ENCODE assay signal across 13 cellular contexts in genomic region chr2:66700181-66700686, GRCh38.
A peak's percentile ranks its signal among the peaks of the same experiment; 100 is the strongest.
DNase-seq lines count a peak whose midpoint lies in the region; ATAC-seq, FAIRE-seq and TF ChIP-seq lines count a peak whose summit lies in the region.
"Had no signal": no experiment of that assay in that cellular context is flagged by ENCODE, and none has a peak within 500 bp of the region (broad histone marks: within the 10 kb centered on the region; RNA-seq: fewer than 3 reads in every experiment).

No MANE protein-coding gene starts in this region.

- H3K4me1 ChIP-seq in H1 (replicated peaks in 1 of 4; ENCODE audit: control insufficient read depth in 3 of 4, insufficient read depth in 4 of 4, low read length in 3 of 4) (peaks cover 3 to 11% (median 6%) of the 10 kb centered on the region in 4 experiments; a peak in 6 of 7 replicates), muscle layer of duodenum (ENCODE audit: control insufficient read depth in 1 of 2, insufficient read depth in 2 of 2, low read length in 2 of 2) (peaks cover 0 to 14% of the 10 kb centered on the region in 2 donors)

- H2AK5ac ChIP-seq in H1 (ENCODE audit: low read depth, low read length), result no peak overlapping the region

- POLR2A ChIA-PET in H1 (lab: Charles Lee; ENCODE audit: partially characterized antibody), result no interaction called here

- no peak overlapping the region for H2BK120ac ChIP-seq in H1 (replicated peaks; ENCODE audit: low read depth, low read length)

- TF ChIP-seq RAD21 in H1 (IDR thresholded peaks at IDR 0.05 in 1 of 2, conservative IDR thresholded peaks at IDR 0.05 in 1 of 2; ENCODE audit: low read depth in 2 of 2, low read length in 2 of 2), result no peak

- no peak for ATAC-seq in GM21786 (IDR thresholded peaks at IDR 0.05; ENCODE audit: unreplicated experiment)
- ATAC-seq: activated CD4-positive, alpha-beta T cell treated with anti-CD3 and anti-CD28 coated beads for 36 hours had no signal

- H3K9me3 ChIP-seq in H1 (ENCODE audit: insufficient read depth in 2 of 2, low read depth in 1 of 2, low read length in 1 of 2), result no peaks in the 10 kb centered on the region
- H3K9me3 ChIP-seq in muscle layer of duodenum (ENCODE audit: control insufficient read depth in 1 of 2, low read length in 2 of 2), result no peaks in the 10 kb centered on the region
- H3K9me3 ChIP-seq in WERI-Rb-1 (ENCODE audit: severe bottlenecking), result no peaks in the 10 kb centered on the region

- CTCF ChIA-PET in H1 (lab: Charles Lee; ENCODE audit: partially characterized antibody), result interaction anchor here (0.6 to 1.3 kb wide), 3 partner anchors 9 to 507 kb away, joined by 3 read pairs; no protein-coding TSS in a partner anchor

- H3K79me1 ChIP-seq in H1 (ENCODE audit: low read depth, low read length), result no peaks in the 10 kb centered on the region

- FAIRE-seq in H1 (lab: Jason Lieb, UNC), result peak; percentile 81

- H2AFZ ChIP-seq in H1 (ENCODE audit: low read length), result no peak overlapping the region

- H3K4me3 ChIP-seq in H1 (ENCODE audit: extremely low read depth in 1 of 4, insufficient read depth in 2 of 4, low read depth in 3 of 4, low read length in 4 of 4) (peak overlapping the region in 1 of 4 experiments; percentile 4; a peak in 1 of 8 replicates), muscle layer of duodenum (ENCODE audit: low read depth in 1 of 2, low read length in 2 of 2) (no peak overlapping the region), WERI-Rb-1 (ENCODE audit: low read depth, low read length) (no peak overlapping the region)

- no peak overlapping the region for H3K14ac ChIP-seq in H1 (ENCODE audit: insufficient read length)

- no peaks in the 10 kb centered on the region for H3K79me2 ChIP-seq in H1 (ENCODE audit: control insufficient read depth in 1 of 2, insufficient read depth in 2 of 2, low read length in 2 of 2)

- WGBS in H1 (ENCODE audit: extremely low coverage in 1 of 2, insufficient coverage in 1 of 2, insufficient read length in 1 of 2, insufficient replicate concordance in 2 of 2, low coverage in 1 of 2, low lambda C conversion rate in 2 of 2, missing lambda C conversion rate in 1 of 2), 2 experiments, result 50% methylated on average over 4 of the region's 4 CpGs; no CpG with 5 or more reads in 1 of the 2 experiments

- H2BK5ac ChIP-seq in H1 (ENCODE audit: low read depth, low read length), result no peak overlapping the region

- no peaks in the 10 kb centered on the region for H3K27me3 ChIP-seq in H1 (replicated peaks in 1 of 4; ENCODE audit: control insufficient read depth in 3 of 4, extremely low read depth in 1 of 4, insufficient read depth in 3 of 4, low read length in 3 of 4)
- H3K27me3 ChIP-seq in muscle layer of duodenum (ENCODE audit: low read depth, low read length), result no peaks in the 10 kb centered on the region
- H3K27me3 ChIP-seq in WERI-Rb-1 (ENCODE audit: insufficient read depth, low read depth, severe bottlenecking), result no peaks in the 10 kb centered on the region

- H3K9ac ChIP-seq in H1 (replicated peaks in 1 of 4; ENCODE audit: extremely low read depth in 1 of 4, low read depth in 3 of 4, low read length in 3 of 4), result no peak overlapping the region

- no peak for TF ChIP-seq CTCF in 22Rv1 (IDR thresholded peaks at IDR 0.05)
- no peak for TF ChIP-seq CTCF in H1 (IDR thresholded peaks at IDR 0.05; ENCODE audit: control extremely low read depth in 1 of 3, insufficient read depth in 1 of 3, low read depth in 1 of 3, low read length in 3 of 3)
- no peak for TF ChIP-seq CTCF in WERI-Rb-1 (IDR thresholded peaks at IDR 0.05; ENCODE audit: low read depth, low read length)

- H2BK20ac ChIP-seq in H1 (ENCODE audit: low read length), result no peak overlapping the region

- no peak overlapping the region for H4K5ac ChIP-seq in H1 (ENCODE audit: insufficient read length, low read depth, low read length)

- no peak for TF ChIP-seq POLR2A in H1 (IDR thresholded peaks at IDR 0.05; ENCODE audit: control extremely low read depth in 1 of 2, low read depth in 2 of 2, low read length in 2 of 2)

- H3K4me2 ChIP-seq in H1 (ENCODE audit: insufficient read depth in 1 of 2, low read depth in 2 of 2, low read length in 2 of 2), result peak overlapping the region; percentile 2 to 43; a peak in 2 of 4 replicates

- no peak overlapping the region for H3K4ac ChIP-seq in H1 (replicated peaks; ENCODE audit: insufficient read length, low read depth, low read length)

- H2BK15ac ChIP-seq in H1 (ENCODE audit: low read length), result no peak overlapping the region

- no peak overlapping the region for H2BK12ac ChIP-seq in H1 (ENCODE audit: low read depth, low read length)

- H3K23me2 ChIP-seq in H1 (ENCODE audit: low read depth, low read length), result no peaks in the 10 kb centered on the region

- H4K91ac ChIP-seq in H1 (replicated peaks; ENCODE audit: insufficient read length, low read length), result no peak overlapping the region

- H4K20me1 ChIP-seq in H1 (replicated peaks in 1 of 2; ENCODE audit: control insufficient read depth in 1 of 2, insufficient read depth in 2 of 2, low read length in 2 of 2), result no peaks in the 10 kb centered on the region

- no peak overlapping the region for H3K18ac ChIP-seq in H1 (ENCODE audit: extremely low read depth, low read length)

- no peak overlapping the region for H4K8ac ChIP-seq in H1 (ENCODE audit: extremely low read depth, insufficient read depth, low read length)

- H3K56ac ChIP-seq in H1 (replicated peaks; ENCODE audit: insufficient read length, low read depth, low read length), result no peak overlapping the region

- H3K27ac ChIP-seq in 22Rv1, result peak overlapping the region; percentile 36; the same call in 1 of the 2 replicates
- H3K27ac ChIP-seq in H1 (ENCODE audit: low read depth, low read length), result no peak overlapping the region
- peak overlapping the region; percentile 32 for H3K27ac ChIP-seq in muscle layer of duodenum (ENCODE audit: low read length)
- H3K27ac ChIP-seq in WERI-Rb-1, result no peak overlapping the region

- TF ChIP-seq EP300 in H1 (IDR thresholded peaks at IDR 0.05; ENCODE audit: borderline replicate concordance in 1 of 2, low read depth in 2 of 2, low read length in 2 of 2), result no peak

- no peaks in the 10 kb centered on the region for H3K36me3 ChIP-seq in H1 (ENCODE audit: control insufficient read depth in 2 of 4, insufficient read depth in 4 of 4, low read length in 3 of 4)
- no peaks in the 10 kb centered on the region for H3K36me3 ChIP-seq in muscle layer of duodenum (ENCODE audit: control insufficient read depth in 1 of 2, insufficient read depth in 2 of 2, low read length in 2 of 2)
- no peaks in the 10 kb centered on the region for H3K36me3 ChIP-seq in WERI-Rb-1

- peak; percentile 3 for DNase-seq in LoVo (ENCODE audit: low spot score)
- no peak for DNase-seq in H1 (ENCODE audit: low read depth in 1 of 2, low spot score in 2 of 2)
- no peak for DNase-seq in NCI-H1436 treated with DMSO at 0.1 percent for 48 hours (lab: John Stamatoyannopoulos, UW)
- no peak for DNase-seq in stimulated activated naive CD4-positive, alpha-beta T cell treated with Interleukin-2 at 50 U/mL for 16 hours (lab: John Stamatoyannopoulos, UW)
- no peak for DNase-seq in WERI-Rb-1
- DNase-seq: activated CD4-positive, alpha-beta T cell treated with anti-CD3 and anti-CD28 coated beads for 36 hours; MV-4-11; naive B cell; NK-92 treated with Interleukin-12 subunit alpha and Interleukin-12 subunit beta, amount 100 ng/mL, for 24 hours; stimulated activated CD4-positive, alpha-beta T cell treated with anti-CD3 and anti-CD28 coated beads, Interleukin-12 subunit alpha, Interleukin-12 subunit beta, amount 100 ng/mL, for 4 hours had no signal

- no peak overlapping the region for H3K23ac ChIP-seq in H1 (ENCODE audit: insufficient read length)

TF ChIP-seq in H1, 55 proteins besides CTCF, POLR2A, EP300 and RAD21:
- 0 out of 2 replicates have a peak, but pooled peaks have one; percentile 8 for TF ChIP-seq SP1 (IDR thresholded peaks at IDR 0.05; ENCODE audit: low read depth, low read length)
- no peak for TF ChIP-seq JUN (IDR thresholded peaks at IDR 0.05; ENCODE audit: low read depth, low read length)
- no peak for TF ChIP-seq E2F6 (IDR thresholded peaks at IDR 0.05)
- TF ChIP-seq KDM5A (IDR thresholded peaks at IDR 0.05; ENCODE audit: low read length), result no peak
- peak; percentile 98 for TF ChIP-seq RXRA (IDR thresholded peaks at IDR 0.05; ENCODE audit: insufficient read depth, low read depth, low read length)
- no peak for TF ChIP-seq EZH2 (IDR thresholded peaks at IDR 0.05; ENCODE audit: low read depth, low read length, severe bottlenecking)

Comparison
In these comparisons a context has a peak if more than half of its experiments do, and no peak if none do; other contexts are left out.
1. H3K27ac ChIP-seq: peak in 22Rv1 (single experiment) and muscle layer of duodenum (single experiment); none in H1 (single experiment) and WERI-Rb-1 (single experiment).